In genomic region chr19:22633706-22634449, GRCh38 we compare ENCODE assay signal across 7 cellular contexts. TPM values are rescaled to one million over a fixed set of nuclear protein-coding genes. Genes with fewer than 3 reads are reported as not detected.
A peak's percentile ranks its signal among the peaks of the same experiment; 100 is the strongest.
DNase-seq lines count a peak whose midpoint lies in the region; ATAC-seq and TF ChIP-seq lines count a peak whose summit lies in the region.
"Not testable (repeated sequence)": the region's sequence is repeated elsewhere in the genome, so short reads cannot be mapped to it uniquely, and the experiment has no call there.

Gene ZNF492 (plus strand): TSS chr19:22634324. CDS start chr19:22653400, 19,076 bp downstream.

- DNase-seq in NCI-H1092 (lab: John Stamatoyannopoulos, UW) (peak; percentile 51), fibroblast of the aortic adventitia (ENCODE audit: low read depth) (peak; percentile 91)
- peak; percentile 70 for DNase-seq in activated CD4-positive, alpha-beta T cell treated with anti-CD3 and anti-CD28 coated beads for 1 hour
- peak; percentile 60 for DNase-seq in activated naive CD8-positive, alpha-beta T cell treated with anti-CD3 and anti-CD28 coated beads, Interleukin-2, amount 50 U/mL, for 16 hours (ENCODE audit: low read depth, low spot score)
- peak; percentile 85 for DNase-seq in stimulated activated CD4-positive, alpha-beta T cell treated with anti-CD3 and anti-CD28 coated beads, Interleukin-4, amount 100 ng/mL, for 24 hours

- H3K4me3 ChIP-seq in fibroblast of the aortic adventitia (ENCODE audit: low read depth, low read length) (peak within 1 kb of the TSS; percentile 76), muscle layer of colon (ENCODE audit: low read depth in 1 of 2, low read length in 2 of 2) (peak within 1 kb of the TSS; percentile 68 to 82)

- H3K36me3 ChIP-seq in muscle layer of colon (ENCODE audit: insufficient read depth, low read length), result not testable (repeated sequence)

- not testable (repeated sequence) for H3K27ac ChIP-seq in muscle layer of colon (ENCODE audit: low read depth, low read length)

- TF ChIP-seq CTCF in fibroblast of the aortic adventitia (IDR thresholded peaks at IDR 0.05; ENCODE audit: insufficient read depth, low read length), result not testable (repeated sequence)

- not testable (repeated sequence) for H3K9ac ChIP-seq in muscle layer of colon (ENCODE audit: low read length)

- not testable (repeated sequence) for H3K9me3 ChIP-seq in muscle layer of colon (ENCODE audit: low read length)

- not testable (repeated sequence) for H3K4me1 ChIP-seq in muscle layer of colon (ENCODE audit: insufficient read depth, low read length)

- peak; percentile 96 for ATAC-seq in GM18909 (IDR thresholded peaks at IDR 0.05; ENCODE audit: poor library complexity, unreplicated experiment)

- not testable (repeated sequence) for H3K27me3 ChIP-seq in muscle layer of colon (ENCODE audit: control insufficient read depth in 1 of 2, insufficient read depth in 2 of 2, low read length in 2 of 2)

RNA-seq across cellular contexts. Expression of gene ZNF492, which starts in this region (rescaled TPM):
- total RNA-seq in fibroblast of the aortic adventitia (ENCODE audit: low replicate concordance), result 0.45 TPM in 1 of 2 replicates, not detected in the other

Comparison
In these comparisons a context has a peak if more than half of its experiments do, and no peak if none do; other contexts are left out.
1. Peak in DNase-seq and H3K4me3 ChIP-seq in fibroblast of the aortic adventitia; RNA of the gene not detected or under 1 TPM.